16 cellular contexts compared by ENCODE assay signal in the genomic region with DNA sequence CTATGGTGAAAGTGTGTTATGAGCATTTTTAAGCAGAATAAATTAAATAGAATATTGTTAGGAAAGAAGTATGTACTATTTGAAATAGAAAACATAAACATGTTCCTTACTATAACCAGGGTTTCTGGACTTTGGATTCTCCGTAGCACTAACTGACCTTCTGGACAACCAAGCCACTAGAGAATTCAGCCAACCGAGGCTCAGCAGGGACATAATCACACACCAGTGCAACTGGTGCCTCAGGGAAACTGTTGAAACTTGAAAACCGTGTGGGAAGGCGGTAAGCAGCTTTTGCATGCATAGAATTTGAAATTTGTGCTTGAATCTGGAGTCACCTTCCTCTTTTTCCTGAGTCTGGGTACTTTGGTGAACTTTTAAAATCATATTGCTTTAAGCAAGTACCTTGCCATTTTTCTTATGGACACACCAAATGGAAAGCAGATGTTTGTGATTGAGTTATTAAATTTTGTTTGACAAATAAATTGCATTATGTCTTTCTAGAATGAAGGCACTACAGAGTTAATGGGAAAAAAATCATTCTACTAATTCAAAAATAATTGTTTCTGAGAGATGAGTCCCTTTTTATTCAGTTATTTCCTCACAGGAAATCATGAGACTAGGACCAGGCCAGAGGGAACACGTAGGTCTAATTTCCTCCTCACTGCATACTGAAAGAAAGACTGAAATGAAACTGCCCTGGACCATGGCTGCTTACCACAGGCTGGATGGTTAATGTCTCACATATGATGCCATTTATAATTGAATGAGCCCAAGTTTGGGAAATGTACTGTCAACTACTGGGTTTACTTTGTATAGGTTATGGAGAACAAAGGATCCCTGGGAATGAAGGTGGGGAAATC. TPM values are rescaled to one million over a fixed set of nuclear protein-coding genes. Genes with fewer than 3 reads are reported as not detected.
A peak's percentile ranks its signal among the peaks of the same experiment; 100 is the strongest.
DNase-seq lines count a peak whose midpoint lies in the region; ATAC-seq, FAIRE-seq and TF ChIP-seq lines count a peak whose summit lies in the region.
"Had no signal": no experiment of that assay in that cellular context is flagged by ENCODE, and none has a peak within 500 bp of the region (broad histone marks: within the 10 kb centered on the region; RNA-seq: fewer than 3 reads in every experiment).

No MANE protein-coding gene starts in this region.

- peaks cover 4 to 5% of the 10 kb centered on the region in 2 donors for H3K4me1 ChIP-seq in thyroid gland

- H3K4me3 ChIP-seq in HL-60 (replicated peaks; ENCODE audit: insufficient read depth, low read length) (no peak overlapping the region), thyroid gland (replicated peaks in 1 of 3) (no peak overlapping the region)
- H3K4me3 ChIP-seq: HAP-1 had no signal

- peak overlapping the region; percentile 8; the same call in 1 of the 2 replicates for H3K27ac ChIP-seq in HL-60 (replicated peaks)
- H3K27ac ChIP-seq in thyroid gland: no peak overlapping the region

- H3K36me3 Mint-ChIP-seq in stimulated activated naive B cell treated with anti-CD40 and anti-IgM and Interleukin-4, amounts not matched to agents 10 μg/mL and 1 μg/mL and 100 μg/mL, for 72 hours: peaks cover 6 to 12% of the 10 kb centered on the region in 2 donors
- H3K36me3 Mint-ChIP-seq: CD4-positive, CD25-positive, alpha-beta regulatory T cell had no signal

- WGBS in thyroid gland, 2 donors: 38 to 39% methylated on average over 5 of the region's 5 CpGs

- peaks cover 10 to 12% of the 10 kb centered on the region in 2 donors for H3K9me3 Mint-ChIP-seq in stimulated activated naive B cell treated with anti-CD40 and anti-IgM and Interleukin-4, amounts not matched to agents 10 μg/mL and 1 μg/mL and 100 μg/mL, for 72 hours

- ATAC-seq in SK-N-SH treated with all-trans-retinoic acid at 6 μM for 48 hours (peak; percentile 94), left lobe of liver (peak; percentile 26)
- ATAC-seq in stimulated activated naive B cell treated with anti-CD40 and anti-IgM and Interleukin-4, amounts not matched to agents 10 μg/mL and 1 μg/mL and 100 μg/mL, for 72 hours (replicated peaks): no peak

- H3K4me3 Mint-ChIP-seq in stimulated activated naive B cell treated with anti-CD40 and anti-IgM and Interleukin-4, amounts not matched to agents 10 μg/mL and 1 μg/mL and 100 μg/mL, for 72 hours: no peak overlapping the region
- H3K4me3 Mint-ChIP-seq: CD4-positive, CD25-positive, alpha-beta regulatory T cell had no signal

- H3K27ac Mint-ChIP-seq in stimulated activated naive B cell treated with anti-CD40 and anti-IgM and Interleukin-4, amounts not matched to agents 10 μg/mL and 1 μg/mL and 100 μg/mL, for 72 hours: no peak overlapping the region
- H3K27ac Mint-ChIP-seq: CD4-positive, CD25-positive, alpha-beta regulatory T cell had no signal

- peak in 1 of 2 experiments; percentile 6 for DNase-seq in HL-60 (ENCODE audit: low read depth in 1 of 2, low spot score in 1 of 2)
- no peak for DNase-seq in left lobe of liver (ENCODE audit: low spot score)
- peak; percentile 76 for DNase-seq in thyroid gland
- no peak for DNase-seq in RCC 7860 (ENCODE audit: low spot score)
- no peak for DNase-seq in stimulated activated naive B cell treated with anti-CD40 and anti-IgM and Interleukin-4, amounts not matched to agents 10 μg/mL and 1 μg/mL and 100 μg/mL, for 72 hours
- no peak for DNase-seq in HTR-8/SVneo (ENCODE audit: insufficient read length, low spot score)
- DNase-seq: Calu3; CD4-positive, CD25-positive, alpha-beta regulatory T cell; DMS79; NCI-H1092 treated with DMSO at 0.1 percent for 48 hours; NCI-H2081 treated with DMSO at 0.1 percent for 48 hours; NCI-H2227 treated with DMSO at 0.1 percent for 48 hours; NCI-H524; SHP77 treated with DMSO at 0.1 percent for 48 hours had no signal

- no peak for TF ChIP-seq POLR2A in thyroid gland (IDR thresholded peaks at IDR 0.05)

- FAIRE-seq in RCC 7860 (lab: Jason Lieb, UNC) (no peak), HTR-8/SVneo (lab: Jason Lieb, UNC) (no peak)

- H3K27me3 Mint-ChIP-seq in stimulated activated naive B cell treated with anti-CD40 and anti-IgM and Interleukin-4, amounts not matched to agents 10 μg/mL and 1 μg/mL and 100 μg/mL, for 72 hours: peaks cover 4 to 10% of the 10 kb centered on the region in 2 donors

- H3K9me3 ChIP-seq in thyroid gland: no peaks in the 10 kb centered on the region
- H3K9me3 ChIP-seq: HAP-1 had no signal

- no peaks in the 10 kb centered on the region for H3K36me3 ChIP-seq in thyroid gland
- H3K36me3 ChIP-seq: HAP-1 had no signal

- no peaks in the 10 kb centered on the region for H3K27me3 ChIP-seq in HL-60 (ENCODE audit: insufficient read depth, poor library complexity, severe bottlenecking)
- H3K27me3 ChIP-seq in thyroid gland: no peaks in the 10 kb centered on the region

- TF ChIP-seq CTCF in HL-60 (IDR thresholded peaks at IDR 0.05; ENCODE audit: insufficient read depth, low read length) (no peak), thyroid gland (IDR thresholded peaks at IDR 0.05) (no peak)

- no peaks in the 10 kb centered on the region for H3K4me1 Mint-ChIP-seq in stimulated activated naive B cell treated with anti-CD40 and anti-IgM and Interleukin-4, amounts not matched to agents 10 μg/mL and 1 μg/mL and 100 μg/mL, for 72 hours
- H3K4me1 Mint-ChIP-seq: CD4-positive, CD25-positive, alpha-beta regulatory T cell had no signal

- intact Hi-C loops in thyroid gland (cut with DNase I): no loop called here

TF ChIP-seq in SK-N-SH treated with all-trans-retinoic acid at 6 μM for 48 hours, 23 proteins besides CTCF, POLR2A, EP300 and RAD21 (continues in another document):
- TF ChIP-seq ESRRG (CRISPR knock-in tag; IDR thresholded peaks at IDR 0.05) (no peak), TOX (CRISPR knock-in tag; IDR thresholded peaks at IDR 0.05; ENCODE audit: borderline replicate concordance) (no peak), CSDC2 (CRISPR knock-in tag; IDR thresholded peaks at IDR 0.05) (no peak), ZNF565 (CRISPR knock-in tag; conservative IDR thresholded peaks at IDR 0.05; ENCODE audit: low read depth) (no peak), ZFP30 (CRISPR knock-in tag; IDR thresholded peaks at IDR 0.05) (no peak), PPARA (CRISPR knock-in tag; IDR thresholded peaks at IDR 0.05; ENCODE audit: borderline replicate concordance) (no peak), ZNF70 (CRISPR knock-in tag; IDR thresholded peaks at IDR 0.05) (no peak), ZC3H10 (CRISPR knock-in tag; IDR thresholded peaks at IDR 0.05) (0 out of 2 replicates have a peak, but pooled peaks have one; percentile 26), GLIS3 (CRISPR knock-in tag; IDR thresholded peaks at IDR 0.05) (no peak), SNAI2 (CRISPR knock-in tag; IDR thresholded peaks at IDR 0.05) (no peak)
- TF ChIP-seq, protein P1, sequence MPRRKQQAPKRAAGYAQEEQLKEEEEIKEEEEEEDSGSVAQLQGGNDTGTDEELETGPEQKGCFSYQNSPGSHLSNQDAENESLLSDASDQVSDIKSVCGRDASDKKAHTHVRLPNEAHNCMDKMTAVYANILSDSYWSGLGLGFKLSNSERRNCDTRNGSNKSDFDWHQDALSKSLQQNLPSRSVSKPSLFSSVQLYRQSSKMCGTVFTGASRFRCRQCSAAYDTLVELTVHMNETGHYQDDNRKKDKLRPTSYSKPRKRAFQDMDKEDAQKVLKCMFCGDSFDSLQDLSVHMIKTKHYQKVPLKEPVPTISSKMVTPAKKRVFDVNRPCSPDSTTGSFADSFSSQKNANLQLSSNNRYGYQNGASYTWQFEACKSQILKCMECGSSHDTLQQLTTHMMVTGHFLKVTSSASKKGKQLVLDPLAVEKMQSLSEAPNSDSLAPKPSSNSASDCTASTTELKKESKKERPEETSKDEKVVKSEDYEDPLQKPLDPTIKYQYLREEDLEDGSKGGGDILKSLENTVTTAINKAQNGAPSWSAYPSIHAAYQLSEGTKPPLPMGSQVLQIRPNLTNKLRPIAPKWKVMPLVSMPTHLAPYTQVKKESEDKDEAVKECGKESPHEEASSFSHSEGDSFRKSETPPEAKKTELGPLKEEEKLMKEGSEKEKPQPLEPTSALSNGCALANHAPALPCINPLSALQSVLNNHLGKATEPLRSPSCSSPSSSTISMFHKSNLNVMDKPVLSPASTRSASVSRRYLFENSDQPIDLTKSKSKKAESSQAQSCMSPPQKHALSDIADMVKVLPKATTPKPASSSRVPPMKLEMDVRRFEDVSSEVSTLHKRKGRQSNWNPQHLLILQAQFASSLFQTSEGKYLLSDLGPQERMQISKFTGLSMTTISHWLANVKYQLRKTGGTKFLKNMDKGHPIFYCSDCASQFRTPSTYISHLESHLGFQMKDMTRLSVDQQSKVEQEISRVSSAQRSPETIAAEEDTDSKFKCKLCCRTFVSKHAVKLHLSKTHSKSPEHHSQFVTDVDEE (CRISPR knock-in tag; IDR thresholded peaks at IDR 0.05): peak; percentile 59; the same call in 1 of the 2 replicates
- TF ChIP-seq, protein P2, sequence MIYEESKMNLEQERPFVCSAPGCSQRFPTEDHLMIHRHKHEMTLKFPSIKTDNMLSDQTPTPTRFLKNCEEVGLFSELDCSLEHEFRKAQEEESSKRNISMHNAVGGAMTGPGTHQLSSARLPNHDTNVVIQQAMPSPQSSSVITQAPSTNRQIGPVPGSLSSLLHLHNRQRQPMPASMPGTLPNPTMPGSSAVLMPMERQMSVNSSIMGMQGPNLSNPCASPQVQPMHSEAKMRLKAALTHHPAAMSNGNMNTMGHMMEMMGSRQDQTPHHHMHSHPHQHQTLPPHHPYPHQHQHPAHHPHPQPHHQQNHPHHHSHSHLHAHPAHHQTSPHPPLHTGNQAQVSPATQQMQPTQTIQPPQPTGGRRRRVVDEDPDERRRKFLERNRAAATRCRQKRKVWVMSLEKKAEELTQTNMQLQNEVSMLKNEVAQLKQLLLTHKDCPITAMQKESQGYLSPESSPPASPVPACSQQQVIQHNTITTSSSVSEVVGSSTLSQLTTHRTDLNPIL (CRISPR knock-in tag; IDR thresholded peaks at IDR 0.05; ENCODE audit: low read depth): no peak
- TF ChIP-seq, protein P3, sequence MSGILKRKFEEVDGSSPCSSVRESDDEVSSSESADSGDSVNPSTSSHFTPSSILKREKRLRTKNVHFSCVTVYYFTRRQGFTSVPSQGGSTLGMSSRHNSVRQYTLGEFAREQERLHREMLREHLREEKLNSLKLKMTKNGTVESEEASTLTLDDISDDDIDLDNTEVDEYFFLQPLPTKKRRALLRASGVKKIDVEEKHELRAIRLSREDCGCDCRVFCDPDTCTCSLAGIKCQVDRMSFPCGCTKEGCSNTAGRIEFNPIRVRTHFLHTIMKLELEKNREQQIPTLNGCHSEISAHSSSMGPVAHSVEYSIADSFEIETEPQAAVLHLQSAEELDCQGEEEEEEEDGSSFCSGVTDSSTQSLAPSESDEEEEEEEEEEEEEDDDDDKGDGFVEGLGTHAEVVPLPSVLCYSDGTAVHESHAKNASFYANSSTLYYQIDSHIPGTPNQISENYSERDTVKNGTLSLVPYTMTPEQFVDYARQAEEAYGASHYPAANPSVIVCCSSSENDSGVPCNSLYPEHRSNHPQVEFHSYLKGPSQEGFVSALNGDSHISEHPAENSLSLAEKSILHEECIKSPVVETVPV (CRISPR knock-in tag; IDR thresholded peaks at IDR 0.05): no peak

RNA-seq across cellular contexts. Expression of a gene that starts 20.6 kb away (rescaled TPM):
- 11.3 TPM for total RNA-seq in left lobe of liver
- 10 to 100 TPM; 45.0 to 56.1 (median 49.9) TPM for total RNA-seq in thyroid gland

RNA-seq across cellular contexts. Expression of a gene that starts 45.3 kb away (rescaled TPM):
- 11.6 TPM for total RNA-seq in left lobe of liver
- 10 to 100 TPM; 60.9 to 86.6 (median 72.2) TPM for total RNA-seq in thyroid gland

Comparison
In these comparisons a context has a peak if more than half of its experiments do, and no peak if none do; other contexts are left out.
1. DNase-seq: peak in thyroid gland (2 of 2); none in left lobe of liver (single experiment), RCC 7860 (single experiment), stimulated activated naive B cell treated with anti-CD40 and anti-IgM and Interleukin-4, amounts not matched to agents 10 μg/mL and 1 μg/mL and 100 μg/mL, for 72 hours (single experiment) and HTR-8/SVneo (single experiment).
2. ATAC-seq: peak in SK-N-SH treated with all-trans-retinoic acid at 6 μM for 48 hours (single experiment) and left lobe of liver (single experiment); none in stimulated activated naive B cell treated with anti-CD40 and anti-IgM and Interleukin-4, amounts not matched to agents 10 μg/mL and 1 μg/mL and 100 μg/mL, for 72 hours (0 of 2).